ENCODE assay signal across 1 cellular context in genomic region chr22:20567371-20567847, GRCh38.
A peak's percentile ranks its signal among the peaks of the same experiment; 100 is the strongest.
TF ChIP-seq lines count a peak whose summit lies in the region.

No MANE protein-coding gene starts in this region.

TF ChIP-seq in K562, 482 proteins besides CTCF, POLR2A, EP300 and RAD21:
- TF ChIP-seq NCOA1 (IDR thresholded peaks at IDR 0.05; ENCODE audit: low read depth) (no peak), SRSF1 (IDR thresholded peaks at IDR 0.05; ENCODE audit: low read depth, low read length) (no peak), CBX2 (IDR thresholded peaks at IDR 0.05; ENCODE audit: insufficient read depth, low read length, poor library complexity, severe bottlenecking) (no peak), MBD2 (IDR thresholded peaks at IDR 0.05; ENCODE audit: borderline replicate concordance, low read depth) (0 out of 2 replicates have a peak, but pooled peaks have one; percentile 19), KLF1 (tag; IDR thresholded peaks at IDR 0.05) (no peak), DEAF1 (CRISPR knock-in tag; IDR thresholded peaks at IDR 0.05) (no peak), TEAD4 (IDR thresholded peaks at IDR 0.05; ENCODE audit: low read length) (no peak), TEAD4 (CRISPR knock-in tag; IDR thresholded peaks at IDR 0.05; ENCODE audit: borderline replicate concordance) (0 out of 2 replicates have a peak, but pooled peaks have one; percentile 79), GTF2B (IDR thresholded peaks at IDR 0.05; ENCODE audit: extremely low read depth, insufficient read length) (no peak), MTA3 (IDR thresholded peaks at IDR 0.05; ENCODE audit: borderline replicate concordance) (no peak), ZC3H4 (CRISPR knock-in tag; IDR thresholded peaks at IDR 0.05; ENCODE audit: borderline replicate concordance) (peak; percentile 89; the same call in 1 of the 2 replicates), CHAMP1 (IDR thresholded peaks at IDR 0.05) (no peak), ELF1 (tag; IDR thresholded peaks at IDR 0.05) (no peak), ZNF282 (CRISPR knock-in tag; IDR thresholded peaks at IDR 0.05) (peak; percentile 66; the same call in 1 of the 2 replicates), ZNF511 (CRISPR knock-in tag; IDR thresholded peaks at IDR 0.05) (0 out of 2 replicates have a peak, but pooled peaks have one; percentile 53), PKNOX1 (IDR thresholded peaks at IDR 0.05) (no peak), BRCA1 (IDR thresholded peaks at IDR 0.05) (no peak), BRCA1 (CRISPR knock-in tag; IDR thresholded peaks at IDR 0.05) (no peak), ZNF12 (CRISPR knock-in tag; IDR thresholded peaks at IDR 0.05) (peak; percentile 71; the same call in 1 of the 2 replicates), ZNF143 (CRISPR knock-in tag; IDR thresholded peaks at IDR 0.05) (no peak), RBM22 (IDR thresholded peaks at IDR 0.05; ENCODE audit: low read depth, low read length, poor library complexity, severe bottlenecking) (peak; percentile 66), ID3 (CRISPR knock-in tag; IDR thresholded peaks at IDR 0.05) (0 out of 2 replicates have a peak, but pooled peaks have one; percentile 36), ID3 (tag; IDR thresholded peaks at IDR 0.05) (no peak), U2AF2 (optimal IDR thresholded peaks at IDR 0.05; ENCODE audit: low read depth, low read length) (no peak), MED1 (CRISPR knock-in tag; IDR thresholded peaks at IDR 0.05; ENCODE audit: borderline replicate concordance) (0 out of 2 replicates have a peak, but pooled peaks have one; percentile 44), CAMTA2 (CRISPR knock-in tag; conservative IDR thresholded peaks at IDR 0.05) (no peak), MYBL2 (IDR thresholded peaks at IDR 0.05; ENCODE audit: low read depth) (no peak), MYBL2 (CRISPR knock-in tag; IDR thresholded peaks at IDR 0.05; ENCODE audit: borderline replicate concordance) (0 out of 2 replicates have a peak, but pooled peaks have one; percentile 29), ZFP1 (CRISPR knock-in tag; IDR thresholded peaks at IDR 0.05) (no peak), FOXJ3 (CRISPR knock-in tag; IDR thresholded peaks at IDR 0.05) (no peak), WHSC1 (IDR thresholded peaks at IDR 0.05; ENCODE audit: low read length) (peak; percentile 99), PHB (CRISPR knock-in tag; IDR thresholded peaks at IDR 0.05) (0 out of 2 replicates have a peak, but pooled peaks have one; percentile 37), ZNF431 (CRISPR knock-in tag; IDR thresholded peaks at IDR 0.05) (0 out of 2 replicates have a peak, but pooled peaks have one; percentile 17), USF1 (CRISPR knock-in tag; IDR thresholded peaks at IDR 0.05) (no peak), SETDB1 (IDR thresholded peaks at IDR 0.05; ENCODE audit: low read length) (peak; percentile 88)
TF ChIP-seq in K562: peak in this region for 14.
